ENCODE assay signal across 1 cellular context in genomic region chr20:371755-372542, GRCh38.
TF ChIP-seq lines count a peak whose summit lies in the region.

No MANE protein-coding gene starts in this region.

TF ChIP-seq in HEK293, 187 proteins besides CTCF, POLR2A, EP300 and RAD21 (continued from another document):
- TF ChIP-seq ZNF639 (tag by site-specific recombination; IDR thresholded peaks at IDR 0.05) (no peak), GFI1B (tag by site-specific recombination; IDR thresholded peaks at IDR 0.05) (no peak), ZBTB8A (tag by site-specific recombination; IDR thresholded peaks at IDR 0.05) (peak; percentile 32; the same call in 1 of the 2 replicates), HOXC10 (CRISPR knock-in tag; IDR thresholded peaks at IDR 0.05) (no peak), ZNF23 (tag by site-specific recombination; IDR thresholded peaks at IDR 0.05; ENCODE audit: borderline replicate concordance) (no peak), ZNF174 (tag by site-specific recombination; IDR thresholded peaks at IDR 0.05) (no peak), ZNF768 (tag by site-specific recombination; IDR thresholded peaks at IDR 0.05) (no peak), PRDM4 (tag by site-specific recombination; IDR thresholded peaks at IDR 0.05) (no peak), ZNF792 (tag by site-specific recombination; IDR thresholded peaks at IDR 0.05) (no peak), ZNF777 (tag by site-specific recombination; IDR thresholded peaks at IDR 0.05; ENCODE audit: borderline replicate concordance) (no peak), ZNF19 (tag by site-specific recombination; IDR thresholded peaks at IDR 0.05; ENCODE audit: low read depth) (no peak), ZNF16 (tag by site-specific recombination; IDR thresholded peaks at IDR 0.05; ENCODE audit: low read depth) (no peak), REPIN1 (tag by site-specific recombination; IDR thresholded peaks at IDR 0.05; ENCODE audit: low read depth) (no peak), ZNF350 (tag by site-specific recombination; IDR thresholded peaks at IDR 0.05) (no peak), ZNF488 (tag by site-specific recombination; IDR thresholded peaks at IDR 0.05) (no peak), BCL11B (tag by site-specific recombination; IDR thresholded peaks at IDR 0.05; ENCODE audit: low read depth) (no peak), MYNN (tag by site-specific recombination; IDR thresholded peaks at IDR 0.05; ENCODE audit: borderline replicate concordance) (no peak), ZNF354C (tag by site-specific recombination; IDR thresholded peaks at IDR 0.05; ENCODE audit: borderline replicate concordance, low read depth) (no peak), ZNF544 (tag by site-specific recombination; IDR thresholded peaks at IDR 0.05) (no peak), FEZF1 (tag by site-specific recombination; IDR thresholded peaks at IDR 0.05) (no peak), ZNF366 (tag by site-specific recombination; conservative IDR thresholded peaks at IDR 0.05) (peak; percentile 55), ZNF211 (tag by site-specific recombination; IDR thresholded peaks at IDR 0.05; ENCODE audit: low read depth) (no peak), MZF1 (tag by site-specific recombination; IDR thresholded peaks at IDR 0.05; ENCODE audit: borderline replicate concordance) (peak; percentile 72; the same call in 1 of the 2 replicates), ZNF302 (tag by site-specific recombination; IDR thresholded peaks at IDR 0.05; ENCODE audit: low read depth) (no peak), ZFP41 (tag by site-specific recombination; IDR thresholded peaks at IDR 0.05; ENCODE audit: borderline replicate concordance) (no peak), SP2 (tag by site-specific recombination; IDR thresholded peaks at IDR 0.05) (no peak)
- TF ChIP-seq, protein P1, sequence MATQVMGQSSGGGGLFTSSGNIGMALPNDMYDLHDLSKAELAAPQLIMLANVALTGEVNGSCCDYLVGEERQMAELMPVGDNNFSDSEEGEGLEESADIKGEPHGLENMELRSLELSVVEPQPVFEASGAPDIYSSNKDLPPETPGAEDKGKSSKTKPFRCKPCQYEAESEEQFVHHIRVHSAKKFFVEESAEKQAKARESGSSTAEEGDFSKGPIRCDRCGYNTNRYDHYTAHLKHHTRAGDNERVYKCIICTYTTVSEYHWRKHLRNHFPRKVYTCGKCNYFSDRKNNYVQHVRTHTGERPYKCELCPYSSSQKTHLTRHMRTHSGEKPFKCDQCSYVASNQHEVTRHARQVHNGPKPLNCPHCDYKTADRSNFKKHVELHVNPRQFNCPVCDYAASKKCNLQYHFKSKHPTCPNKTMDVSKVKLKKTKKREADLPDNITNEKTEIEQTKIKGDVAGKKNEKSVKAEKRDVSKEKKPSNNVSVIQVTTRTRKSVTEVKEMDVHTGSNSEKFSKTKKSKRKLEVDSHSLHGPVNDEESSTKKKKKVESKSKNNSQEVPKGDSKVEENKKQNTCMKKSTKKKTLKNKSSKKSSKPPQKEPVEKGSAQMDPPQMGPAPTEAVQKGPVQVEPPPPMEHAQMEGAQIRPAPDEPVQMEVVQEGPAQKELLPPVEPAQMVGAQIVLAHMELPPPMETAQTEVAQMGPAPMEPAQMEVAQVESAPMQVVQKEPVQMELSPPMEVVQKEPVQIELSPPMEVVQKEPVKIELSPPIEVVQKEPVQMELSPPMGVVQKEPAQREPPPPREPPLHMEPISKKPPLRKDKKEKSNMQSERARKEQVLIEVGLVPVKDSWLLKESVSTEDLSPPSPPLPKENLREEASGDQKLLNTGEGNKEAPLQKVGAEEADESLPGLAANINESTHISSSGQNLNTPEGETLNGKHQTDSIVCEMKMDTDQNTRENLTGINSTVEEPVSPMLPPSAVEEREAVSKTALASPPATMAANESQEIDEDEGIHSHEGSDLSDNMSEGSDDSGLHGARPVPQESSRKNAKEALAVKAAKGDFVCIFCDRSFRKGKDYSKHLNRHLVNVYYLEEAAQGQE (tag by site-specific recombination; IDR thresholded peaks at IDR 0.05), result peak; percentile 66
